ENCODE assay signal across 2 cellular contexts in genomic region chr16:73063854-73064226, GRCh38.
TF ChIP-seq lines count a peak whose summit lies in the region.

No MANE protein-coding gene starts in this region.

TF ChIP-seq in endothelial cell of umbilical vein, 7 proteins besides CTCF, POLR2A, EP300 and RAD21 (continued from another document):
- no peak for TF ChIP-seq EZH2 (IDR thresholded peaks at IDR 0.05; ENCODE audit: borderline replicate concordance, low read depth, low read length, severe bottlenecking)

TF ChIP-seq in HEK293T, 16 proteins besides CTCF, POLR2A, EP300 and RAD21 (continued from another document):
- TF ChIP-seq, protein P1, sequence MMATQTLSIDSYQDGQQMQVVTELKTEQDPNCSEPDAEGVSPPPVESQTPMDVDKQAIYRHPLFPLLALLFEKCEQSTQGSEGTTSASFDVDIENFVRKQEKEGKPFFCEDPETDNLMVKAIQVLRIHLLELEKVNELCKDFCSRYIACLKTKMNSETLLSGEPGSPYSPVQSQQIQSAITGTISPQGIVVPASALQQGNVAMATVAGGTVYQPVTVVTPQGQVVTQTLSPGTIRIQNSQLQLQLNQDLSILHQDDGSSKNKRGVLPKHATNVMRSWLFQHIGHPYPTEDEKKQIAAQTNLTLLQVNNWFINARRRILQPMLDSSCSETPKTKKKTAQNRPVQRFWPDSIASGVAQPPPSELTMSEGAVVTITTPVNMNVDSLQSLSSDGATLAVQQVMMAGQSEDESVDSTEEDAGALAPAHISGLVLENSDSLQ (IDR thresholded peaks at IDR 0.05), result no peak
- no peak for TF ChIP-seq LEF1 (IDR thresholded peaks at IDR 0.05; ENCODE audit: borderline replicate concordance)
